ENCODE assay signal across 8 cellular contexts in genomic region chr5:180494060-180494509, GRCh38. TPM values are rescaled to one million over a fixed set of nuclear protein-coding genes. Genes with fewer than 3 reads are reported as not detected.
A peak's percentile ranks its signal among the peaks of the same experiment; 100 is the strongest.
DNase-seq lines count a peak whose midpoint lies in the region; ATAC-seq and TF ChIP-seq lines count a peak whose summit lies in the region.

Gene CNOT6 (plus strand): TSS chr5:180494379. CDS start chr5:180529277, 34,898 bp downstream.

- H3K4me3 ChIP-seq in heart right ventricle: peak within 1 kb of the TSS; percentile 75 to 99 (median 98)

- no peaks in the 10 kb centered on the region for H3K9me3 Mint-ChIP-seq in type B pancreatic cell

- intact Hi-C loops in heart right ventricle (cut with DNase I): loop anchor here in 1 of 10 donors (5.0 kb wide), 1 partner anchor 202 kb away; the partner anchor contains the start of gene MAPK9
- intact Hi-C loops in posterior cingulate gyrus (cut with DNase I): no loop called here

- H3K27me3 ChIP-seq in heart right ventricle: no peaks in the 10 kb centered on the region

- peak within 1 kb of the TSS; percentile 82 to 95 (median 92) for H3K27ac ChIP-seq in heart right ventricle

- H3K4me1 ChIP-seq in heart right ventricle: peaks cover 0 to 41% (median 25%) of the 10 kb centered on the region in 9 donors

- H3K27me3 Mint-ChIP-seq in type B pancreatic cell: no peaks in the 10 kb centered on the region

- peak within 1 kb of the TSS; percentile 92 for H3K4me3 Mint-ChIP-seq in type B pancreatic cell

- H3K27ac Mint-ChIP-seq in type B pancreatic cell: peak within 1 kb of the TSS; percentile 93

- peak; percentile 99 for DNase-seq in GM13977 (ENCODE audit: low spot score)
- DNase-seq in NCI-H146 (lab: John Stamatoyannopoulos, UW): peak; percentile 84
- DNase-seq in T-helper 1 cell: peak; percentile 89 to 96 (median 93)
- peak; percentile 91 for DNase-seq in amniotic epithelial cell (ENCODE audit: low read depth)
- peak; percentile 92 to 94 for DNase-seq in heart right ventricle
- peak; percentile 90 to 99 (median 92) for DNase-seq in posterior cingulate gyrus
- DNase-seq in type B pancreatic cell (ENCODE audit: extremely low spot score, unreplicated experiment): peak; percentile 98

- WGBS in heart right ventricle, 2 donors: 0 to 1% methylated on average over 56 of the region's 56 CpGs

- H3K36me3 ChIP-seq in heart right ventricle: peaks cover 0 to 16% (median 0%) of the 10 kb centered on the region in 9 donors

- H3K4me1 Mint-ChIP-seq in type B pancreatic cell (ENCODE audit: unreplicated experiment): peaks cover 19% of the 10 kb centered on the region

- ATAC-seq in HG02870 (IDR thresholded peaks at IDR 0.05; ENCODE audit: unreplicated experiment) (peak; percentile 83), heart right ventricle (peak; percentile 99 to 100 (median 99))

- TF ChIP-seq CTCF in GM13977 (IDR thresholded peaks at IDR 0.05; ENCODE audit: extremely low read depth, insufficient read depth, missing control alignments) (no peak), heart right ventricle (IDR thresholded peaks at IDR 0.05) (no peak), type B pancreatic cell (conservative IDR thresholded peaks at IDR 0.05) (no peak)

- no peaks in the 10 kb centered on the region for H3K9me3 ChIP-seq in heart right ventricle

- in situ Hi-C loops in GM13977 (cut with MboI; ENCODE audit: low pct_unique_long_range_greater_than_20kb, low sequenced_read_pairs, unreplicated experiment): no loop called here

- H3K36me3 Mint-ChIP-seq in type B pancreatic cell: peaks cover 15% of the 10 kb centered on the region

RNA-seq across cellular contexts. Expression of gene CNOT6, which starts in this region (rescaled TPM):
- total RNA-seq in heart right ventricle (10 to 100 TPM in 9 of 10 donors, 1 to 10 TPM in 1; 9.4 to 20.5 (median 14.0) TPM), type B pancreatic cell (ENCODE audit: low replicate concordance) (49.1 and 55.7 TPM in 2 replicates)
- 1 to 10 TPM; 3.8 to 4.7 TPM for polyA plus RNA-seq in heart right ventricle

Comparison
In these comparisons a context has a peak if more than half of its experiments do, and no peak if none do; other contexts are left out.
1. Peak in every context shown above with its lines: DNase-seq, ATAC-seq, H3K4me3 ChIP-seq and H3K27ac ChIP-seq.